15 cellular contexts compared by ENCODE assay signal in genomic region chr7:139092090-139092796, GRCh38. TPM values are rescaled to one million over a fixed set of nuclear protein-coding genes. Genes with fewer than 3 reads are reported as not detected.
A peak's percentile ranks its signal among the peaks of the same experiment; 100 is the strongest.
DNase-seq lines count a peak whose midpoint lies in the region; ATAC-seq and TF ChIP-seq lines count a peak whose summit lies in the region.
"Had no signal": no experiment of that assay in that cellular context is flagged by ENCODE, and none has a peak within 500 bp of the region (broad histone marks: within the 10 kb centered on the region; RNA-seq: fewer than 3 reads in every experiment).

No MANE protein-coding gene starts in this region.

- H3K27ac ChIP-seq in cardiac muscle cell (peak overlapping the region; percentile 81), mesendoderm (ENCODE audit: low read depth, low read length) (peak overlapping the region; percentile 97)

- no peaks in the 10 kb centered on the region for H3K36me3 ChIP-seq in cardiac muscle cell
- peaks cover 3% of the 10 kb centered on the region for H3K36me3 ChIP-seq in mesendoderm (ENCODE audit: control insufficient read depth, insufficient read depth, low read length)

- H3K4me3 Mint-ChIP-seq in activated T-helper 1 cell treated with anti-CD3 and anti-CD28 coated beads, Interleukin-12 subunit alpha, Interleukin-12 subunit beta, Interleukin-2, Interleukin-4 antibody, amounts not matched to agents 30 ng/mL and 10 ng/mL and 1 ng/mL, durations not matched to agents 14 hours and 24 hours and 36 hours, result peak overlapping the region; percentile 80

- TF ChIP-seq CTCF in cardiac muscle cell (IDR thresholded peaks at IDR 0.05; ENCODE audit: low read depth, low read length), result no peak

- H3K4me1 ChIP-seq in cardiac muscle cell (ENCODE audit: low read depth) (peaks cover 10% of the 10 kb centered on the region), mesendoderm (ENCODE audit: control insufficient read depth, low read depth, low read length) (peaks cover 28% of the 10 kb centered on the region)

- H3K79me2 ChIP-seq in mesendoderm (ENCODE audit: control insufficient read depth, insufficient read depth, low read length), result peaks cover 4% of the 10 kb centered on the region

- H3K23ac ChIP-seq in mesendoderm (ENCODE audit: low read length), result no peak overlapping the region

- WGBS in mesendoderm (ENCODE audit: extremely low coverage, insufficient coverage, low lambda C conversion rate), result no CpG with 5 or more reads among the region's 9 CpGs

- peak overlapping the region; percentile 87 for H3K56ac ChIP-seq in mesendoderm (ENCODE audit: low read length)

- peak overlapping the region; percentile 20 for H2AK5ac ChIP-seq in mesendoderm (ENCODE audit: low read length)

- H3K9ac ChIP-seq in mesendoderm (ENCODE audit: low read length), result peak overlapping the region; percentile 26
- H3K9ac ChIP-seq: SK-N-SH had no signal

- DNase-seq in cardiac muscle cell (ENCODE audit: low read depth in 1 of 2, low spot score in 1 of 2), result no peak
- no peak for DNase-seq in Right ventricle myocardium superior
- no peak for DNase-seq in activated T-helper 1 cell treated with anti-CD3 and anti-CD28 coated beads, Interleukin-12 subunit alpha, Interleukin-12 subunit beta, Interleukin-2, Interleukin-4 antibody, amounts not matched to agents 30 ng/mL and 10 ng/mL and 1 ng/mL, durations not matched to agents 14 hours and 24 hours and 36 hours (ENCODE audit: low spot score)
- DNase-seq in mesendoderm, result peak; percentile 83
- DNase-seq in ACHN, result no peak
- DNase-seq: activated effector memory CD4-positive, alpha-beta T cell treated with anti-CD3 and anti-CD28 coated beads, Interleukin-2, amount 50 U/mL, for 16 hours; caudate nucleus; NCI-H1105; posterior cingulate gyrus; SK-N-SH; stimulated activated CD4-positive, alpha-beta T cell treated with anti-CD3 and anti-CD28 coated beads, Interleukin-12 subunit alpha, Interleukin-12 subunit beta, amount 100 ng/mL, for 4 hours; thyroid gland had no signal

- H4K5ac ChIP-seq in mesendoderm (ENCODE audit: low read length), result peak overlapping the region; percentile 2

- peak overlapping the region; percentile 45 for H2BK5ac ChIP-seq in mesendoderm (ENCODE audit: low read length)

- peak overlapping the region; percentile 92 for H3K18ac ChIP-seq in mesendoderm (ENCODE audit: low read length)

- H3K79me1 ChIP-seq in mesendoderm (ENCODE audit: low read length), result peaks cover 5% of the 10 kb centered on the region

- peak overlapping the region; percentile 96 for H3K4ac ChIP-seq in mesendoderm (ENCODE audit: low read depth, low read length)

- in situ Hi-C loops in ACHN (cut with HindIII; ENCODE audit: low pct_ligation_motif_present, low pct_unique_long_range_greater_than_20kb, low sequenced_read_pairs), result no loop called here

- peak overlapping the region; percentile 97 for H3K27ac Mint-ChIP-seq in activated T-helper 1 cell treated with anti-CD3 and anti-CD28 coated beads, Interleukin-12 subunit alpha, Interleukin-12 subunit beta, Interleukin-2, Interleukin-4 antibody, amounts not matched to agents 30 ng/mL and 10 ng/mL and 1 ng/mL, durations not matched to agents 14 hours and 24 hours and 36 hours

- H3K36me3 Mint-ChIP-seq in activated T-helper 1 cell treated with anti-CD3 and anti-CD28 coated beads, Interleukin-12 subunit alpha, Interleukin-12 subunit beta, Interleukin-2, Interleukin-4 antibody, amounts not matched to agents 30 ng/mL and 10 ng/mL and 1 ng/mL, durations not matched to agents 14 hours and 24 hours and 36 hours (ENCODE audit: low read depth), result peaks cover 57% of the 10 kb centered on the region

- H3K4me1 Mint-ChIP-seq in activated T-helper 1 cell treated with anti-CD3 and anti-CD28 coated beads, Interleukin-12 subunit alpha, Interleukin-12 subunit beta, Interleukin-2, Interleukin-4 antibody, amounts not matched to agents 30 ng/mL and 10 ng/mL and 1 ng/mL, durations not matched to agents 14 hours and 24 hours and 36 hours (ENCODE audit: low read depth), result peaks cover 83% of the 10 kb centered on the region

- H2BK120ac ChIP-seq in mesendoderm (ENCODE audit: low read depth, low read length), result peak overlapping the region; percentile 98

- H4K8ac ChIP-seq in mesendoderm (ENCODE audit: low read depth, low read length), result peak overlapping the region; percentile 30

- no peaks in the 10 kb centered on the region for H3K27me3 ChIP-seq in cardiac muscle cell
- H3K27me3 ChIP-seq in mesendoderm (ENCODE audit: insufficient read depth, low read length, poor library complexity), result no peaks in the 10 kb centered on the region
- H3K27me3 ChIP-seq: thyroid gland had no signal

- H2BK15ac ChIP-seq in mesendoderm (replicated peaks; ENCODE audit: low read depth), result peak overlapping the region; percentile 59

- H3K4me2 ChIP-seq in mesendoderm (ENCODE audit: low read length), result no peak overlapping the region
- H3K4me2 ChIP-seq: SK-N-SH had no signal

- peaks cover 6% of the 10 kb centered on the region for H3K9me3 Mint-ChIP-seq in activated T-helper 1 cell treated with anti-CD3 and anti-CD28 coated beads, Interleukin-12 subunit alpha, Interleukin-12 subunit beta, Interleukin-2, Interleukin-4 antibody, amounts not matched to agents 30 ng/mL and 10 ng/mL and 1 ng/mL, durations not matched to agents 14 hours and 24 hours and 36 hours

- no peak overlapping the region for H3K4me3 ChIP-seq in cardiac muscle cell
- H3K4me3 ChIP-seq in mesendoderm (ENCODE audit: low read length), result no peak overlapping the region
- H3K4me3 ChIP-seq: thyroid gland had no signal

- H3K9me3 ChIP-seq in cardiac muscle cell (ENCODE audit: low read depth), result no peaks in the 10 kb centered on the region
- H3K9me3 ChIP-seq: SK-N-SH, thyroid gland had no signal

- ATAC-seq in Right ventricle myocardium superior (ENCODE audit: poor library complexity), result no peak
- ATAC-seq in GM21423 (IDR thresholded peaks at IDR 0.05; ENCODE audit: unreplicated experiment), result no peak
- no peak for ATAC-seq in GM19035 (IDR thresholded peaks at IDR 0.05; ENCODE audit: unreplicated experiment)
- ATAC-seq in GM18858 (IDR thresholded peaks at IDR 0.05; ENCODE audit: unreplicated experiment), result no peak

- intact Hi-C loops in Right ventricle myocardium superior (cut with DNase I), result no loop called here
- intact Hi-C loops in activated T-helper 1 cell treated with anti-CD3 and anti-CD28 coated beads, Interleukin-12 subunit alpha, Interleukin-12 subunit beta, Interleukin-2, Interleukin-4 antibody, amounts not matched to agents 30 ng/mL and 10 ng/mL and 1 ng/mL, durations not matched to agents 14 hours and 24 hours and 36 hours (cut with micrococcal nuclease), result loop anchor here (2.0 kb wide), 1 partner anchor 17 kb away; no protein-coding TSS in a partner anchor

- no peaks in the 10 kb centered on the region for H3K27me3 Mint-ChIP-seq in activated T-helper 1 cell treated with anti-CD3 and anti-CD28 coated beads, Interleukin-12 subunit alpha, Interleukin-12 subunit beta, Interleukin-2, Interleukin-4 antibody, amounts not matched to agents 30 ng/mL and 10 ng/mL and 1 ng/mL, durations not matched to agents 14 hours and 24 hours and 36 hours (ENCODE audit: insufficient read depth)

RNA-seq across cellular contexts. Expression of gene ZC3HAV1, which starts 17.3 kb away (rescaled TPM):
- total RNA-seq in cardiac muscle cell (12.9 and 18.6 TPM in 2 replicates), Right ventricle myocardium superior (6.5 TPM)
- 13.8 and 16.4 TPM in 2 replicates for polyA plus RNA-seq in cardiac muscle cell
- 89.7 and 90.0 TPM in 2 replicates for total RNA-seq in activated T-helper 1 cell treated with anti-CD3 and anti-CD28 coated beads, Interleukin-12 subunit alpha, Interleukin-12 subunit beta, Interleukin-2, Interleukin-4 antibody, amounts not matched to agents 30 ng/mL and 10 ng/mL and 1 ng/mL, durations not matched to agents 14 hours and 24 hours and 36 hours
- 46.4 TPM for polyA plus RNA-seq in mesendoderm (2013, experiment 1 of 2)
- polyA plus RNA-seq in mesendoderm (2013, experiment 2 of 2), result 44.8 TPM

RNA-seq across cellular contexts. Expression of gene ZC3HAV1L, which starts 56.4 kb away (rescaled TPM):
- total RNA-seq in cardiac muscle cell (10.4 and 23.5 TPM in 2 replicates), Right ventricle myocardium superior (2.9 TPM)
- 5.7 and 6.0 TPM in 2 replicates for polyA plus RNA-seq in cardiac muscle cell
- total RNA-seq in activated T-helper 1 cell treated with anti-CD3 and anti-CD28 coated beads, Interleukin-12 subunit alpha, Interleukin-12 subunit beta, Interleukin-2, Interleukin-4 antibody, amounts not matched to agents 30 ng/mL and 10 ng/mL and 1 ng/mL, durations not matched to agents 14 hours and 24 hours and 36 hours, result 29.6 and 31.5 TPM in 2 replicates
- 3.8 TPM for polyA plus RNA-seq in mesendoderm (2013, experiment 1 of 2)
- polyA plus RNA-seq in mesendoderm (2013, experiment 2 of 2), result 3.6 TPM
